ENCODE assay signal across 10 cellular contexts in genomic region chr11:68905421-68906360, GRCh38. TPM values are rescaled to one million over a fixed set of nuclear protein-coding genes. Genes with fewer than 3 reads are reported as not detected.
DNase-seq lines count a peak whose midpoint lies in the region; ATAC-seq, FAIRE-seq and TF ChIP-seq lines count a peak whose summit lies in the region.
"Had no signal": no experiment of that assay in that cellular context is flagged by ENCODE, and none has a peak within 500 bp of the region (broad histone marks: within the 10 kb centered on the region; RNA-seq: fewer than 3 reads in every experiment).

No MANE protein-coding gene starts in this region.

- no peak for TF ChIP-seq CTCF in RWPE2 (IDR thresholded peaks at IDR 0.05; ENCODE audit: poor library complexity, severe bottlenecking)
- TF ChIP-seq CTCF in fibroblast of the aortic adventitia (IDR thresholded peaks at IDR 0.05; ENCODE audit: insufficient read depth, low read length), result no peak
- no peak for TF ChIP-seq CTCF in smooth muscle cell (IDR thresholded peaks at IDR 0.05; ENCODE audit: borderline replicate concordance, insufficient read depth, poor library complexity, severe bottlenecking)
- TF ChIP-seq CTCF in pancreas (IDR thresholded peaks at IDR 0.05), result no peak

- WGBS in smooth muscle cell (ENCODE audit: low lambda C conversion rate), result 90% methylated on average over 23 of the region's 23 CpGs
- 82 to 85% methylated on average over 23 of the region's 23 CpGs for WGBS in pancreas, 2 donors

- H3K36me3 Mint-ChIP-seq in activated CD4-positive, alpha-beta T cell treated with anti-CD3 and anti-CD28 coated beads for 36 hours (ENCODE audit: low read depth), result peaks cover 25% of the 10 kb centered on the region

- peaks cover 29% of the 10 kb centered on the region for H3K4me1 Mint-ChIP-seq in activated CD4-positive, alpha-beta T cell treated with anti-CD3 and anti-CD28 coated beads for 36 hours

- intact Hi-C loops in activated CD4-positive, alpha-beta T cell treated with anti-CD3 and anti-CD28 coated beads for 36 hours (cut with DNase I, micrococcal nuclease), result loop anchor here (10.0 kb wide), 3 partner anchors 179 to 1369 kb away; partner anchors contain the start of genes LTO1 (in 1 of the 2) and PPFIA1 (in 1 of the 2)
- intact Hi-C loops in pancreas (cut with DNase I), result no loop called here

- peak overlapping the region; percentile 98 for H3K4me2 ChIP-seq in smooth muscle cell

- H3K9me3 Mint-ChIP-seq in activated CD4-positive, alpha-beta T cell treated with anti-CD3 and anti-CD28 coated beads for 36 hours (ENCODE audit: low read depth), result no peaks in the 10 kb centered on the region

- H3K27me3 ChIP-seq in RWPE2 (ENCODE audit: insufficient read depth, poor library complexity, severe bottlenecking) (no peaks in the 10 kb centered on the region), smooth muscle cell (ENCODE audit: low read depth) (no peaks in the 10 kb centered on the region), pancreas (no peaks in the 10 kb centered on the region)

- ATAC-seq in activated CD4-positive, alpha-beta T cell treated with anti-CD3 and anti-CD28 coated beads for 36 hours, result no peak
- ATAC-seq in RWPE2 (ENCODE audit: low read depth) (no peak; the same call in 2 of the 3 replicates), pancreas (no peak)

- CTCF ChIA-PET in activated CD4-positive, alpha-beta T cell treated with anti-CD3 and anti-CD28 coated beads for 36 hours (lab: Charles Lee), result interaction anchor here (1.0 kb wide), 1 partner anchor 20 kb away, joined by 3 read pairs; no protein-coding TSS in a partner anchor

- no peak for FAIRE-seq in pancreas (lab: Jason Lieb, UNC)

- H3K27me3 Mint-ChIP-seq in activated CD4-positive, alpha-beta T cell treated with anti-CD3 and anti-CD28 coated beads for 36 hours, result no peaks in the 10 kb centered on the region

- POLR2A ChIA-PET in activated CD4-positive, alpha-beta T cell treated with anti-CD3 and anti-CD28 coated beads for 36 hours (lab: Charles Lee), result interaction anchor here (0.7 kb wide), 1 partner anchor 647 kb away, joined by 3 read pairs; no protein-coding TSS in a partner anchor

- H3K9me3 ChIP-seq in RWPE2 (ENCODE audit: severe bottlenecking) (no peaks in the 10 kb centered on the region), smooth muscle cell (replicated peaks; ENCODE audit: low read depth) (no peaks in the 10 kb centered on the region), pancreas (no peaks in the 10 kb centered on the region)

- H3K79me2 ChIP-seq in smooth muscle cell (ENCODE audit: low read depth), result peaks cover 49% of the 10 kb centered on the region

- H3K4me1 ChIP-seq in RWPE2 (ENCODE audit: insufficient read depth, poor library complexity, severe bottlenecking) (peaks cover 8% of the 10 kb centered on the region), smooth muscle cell (ENCODE audit: low read depth) (peaks cover 10% of the 10 kb centered on the region), pancreas (peaks cover 6 to 16% (median 8%) of the 10 kb centered on the region in 3 donors)

- no peak overlapping the region for H2AFZ ChIP-seq in smooth muscle cell (ENCODE audit: low read depth)

- H3K27ac Mint-ChIP-seq in activated CD4-positive, alpha-beta T cell treated with anti-CD3 and anti-CD28 coated beads for 36 hours, result no peak overlapping the region

- H3K4me3 ChIP-seq in RWPE2 (ENCODE audit: severe bottlenecking) (peak overlapping the region; percentile 93), fibroblast of the aortic adventitia (ENCODE audit: low read depth, low read length) (peak overlapping the region; percentile 100), smooth muscle cell (peak overlapping the region; percentile 100), pancreas (peak overlapping the region in 2 of 4 donors; percentile 86 to 90)

- no peak overlapping the region for H3K9ac ChIP-seq in smooth muscle cell (ENCODE audit: low read depth)

- DNase-seq in activated CD4-positive, alpha-beta T cell treated with anti-CD3 and anti-CD28 coated beads for 36 hours, result no peak
- DNase-seq in activated CD4-positive, alpha-beta T cell treated with anti-CD3 and anti-CD28 coated beads for 1 hour, result no peak
- DNase-seq in RWPE2 (ENCODE audit: low spot score) (no peak), fibroblast of the aortic adventitia (ENCODE audit: low read depth) (no peak), smooth muscle cell (lab: John Stamatoyannopoulos, UW; ENCODE audit: unreplicated experiment) (no peak), pancreas (no peak), AG08396 (ENCODE audit: low spot score) (no peak)
- DNase-seq in NK-92 treated with Interleukin-12 subunit alpha and Interleukin-12 subunit beta, amount 100 ng/mL, for 24 hours (lab: John Stamatoyannopoulos, UW), result no peak
- DNase-seq: activated CD8-positive, alpha-beta memory T cell treated with anti-CD3 and anti-CD28 coated beads, Interleukin-2, amount 50 U/mL, for 48 hours; AML-193 had no signal

- H3F3A ChIP-seq in smooth muscle cell (ENCODE audit: low read depth), result no peaks in the 10 kb centered on the region

- H3K36me3 ChIP-seq in RWPE2 (ENCODE audit: low read depth) (peaks cover 41% of the 10 kb centered on the region), smooth muscle cell (ENCODE audit: low read depth) (no peaks in the 10 kb centered on the region), pancreas (peaks cover 0 to 18% (median 10%) of the 10 kb centered on the region in 3 donors)

- peak overlapping the region; percentile 93 for H3K4me3 Mint-ChIP-seq in activated CD4-positive, alpha-beta T cell treated with anti-CD3 and anti-CD28 coated beads for 36 hours

- H4K20me1 ChIP-seq in smooth muscle cell (ENCODE audit: low read depth), result peaks cover 8% of the 10 kb centered on the region

- H3K27ac ChIP-seq in RWPE2 (ENCODE audit: poor library complexity, severe bottlenecking), result no peak overlapping the region
- H3K27ac ChIP-seq in smooth muscle cell (ENCODE audit: low read depth), result no peak overlapping the region
- H3K27ac ChIP-seq in pancreas, result no peak overlapping the region

RNA-seq across cellular contexts. Expression of gene IGHMBP2, which starts 2.0 kb away (rescaled TPM):
- 10 to 100 TPM; 20.9 to 25.4 TPM for total RNA-seq in activated CD4-positive, alpha-beta T cell treated with anti-CD3 and anti-CD28 coated beads for 36 hours
- total RNA-seq in fibroblast of the aortic adventitia (ENCODE audit: low replicate concordance), result 10.8 and 11.0 TPM in 2 replicates
- total RNA-seq in smooth muscle cell, result 9.5 and 13.3 TPM in 2 replicates
- 12.1 and 13.2 TPM in 2 replicates for polyA plus RNA-seq in smooth muscle cell
- 10 to 100 TPM in 3 of 6 donors, 1 to 10 TPM in 3; 8.5 to 13.3 (median 10.7) TPM for total RNA-seq in pancreas
- 10 to 100 TPM; 33.0 to 41.3 TPM for polyA plus RNA-seq in pancreas

RNA-seq across cellular contexts. Expression of gene MRPL21, which starts 2.1 kb away (rescaled TPM):
- 100 to 1,000 TPM; 100 to 102 TPM for total RNA-seq in activated CD4-positive, alpha-beta T cell treated with anti-CD3 and anti-CD28 coated beads for 36 hours
- total RNA-seq in fibroblast of the aortic adventitia (ENCODE audit: low replicate concordance), result 57.8 and 62.9 TPM in 2 replicates
- total RNA-seq in smooth muscle cell, result 41.2 and 49.3 TPM in 2 replicates
- 110 and 116 TPM in 2 replicates for polyA plus RNA-seq in smooth muscle cell
- 10 to 100 TPM; 17.9 to 28.1 (median 23.6) TPM for total RNA-seq in pancreas
- polyA plus RNA-seq in pancreas, result 10 to 100 TPM; 38.1 to 42.1 TPM

Comparison
In these comparisons a context has a peak if more than half of its experiments do, and no peak if none do; other contexts are left out.
1. intact Hi-C loops: an anchor here in activated CD4-positive, alpha-beta T cell treated with anti-CD3 and anti-CD28 coated beads for 36 hours (10.0 kb wide); none called in pancreas.